ENCODE assay signal across 1 cellular context in genomic region chr1:231694081-231694443, GRCh38.
TF ChIP-seq lines count a peak whose summit lies in the region.

No MANE protein-coding gene starts in this region.

TF ChIP-seq in SK-N-SH treated with all-trans-retinoic acid at 6 μM for 48 hours, 23 proteins besides CTCF, POLR2A, EP300 and RAD21 (continued from another document):
- TF ChIP-seq PATZ1 (CRISPR knock-in tag; IDR thresholded peaks at IDR 0.05; ENCODE audit: borderline replicate concordance): no peak
